In the genomic region with DNA sequence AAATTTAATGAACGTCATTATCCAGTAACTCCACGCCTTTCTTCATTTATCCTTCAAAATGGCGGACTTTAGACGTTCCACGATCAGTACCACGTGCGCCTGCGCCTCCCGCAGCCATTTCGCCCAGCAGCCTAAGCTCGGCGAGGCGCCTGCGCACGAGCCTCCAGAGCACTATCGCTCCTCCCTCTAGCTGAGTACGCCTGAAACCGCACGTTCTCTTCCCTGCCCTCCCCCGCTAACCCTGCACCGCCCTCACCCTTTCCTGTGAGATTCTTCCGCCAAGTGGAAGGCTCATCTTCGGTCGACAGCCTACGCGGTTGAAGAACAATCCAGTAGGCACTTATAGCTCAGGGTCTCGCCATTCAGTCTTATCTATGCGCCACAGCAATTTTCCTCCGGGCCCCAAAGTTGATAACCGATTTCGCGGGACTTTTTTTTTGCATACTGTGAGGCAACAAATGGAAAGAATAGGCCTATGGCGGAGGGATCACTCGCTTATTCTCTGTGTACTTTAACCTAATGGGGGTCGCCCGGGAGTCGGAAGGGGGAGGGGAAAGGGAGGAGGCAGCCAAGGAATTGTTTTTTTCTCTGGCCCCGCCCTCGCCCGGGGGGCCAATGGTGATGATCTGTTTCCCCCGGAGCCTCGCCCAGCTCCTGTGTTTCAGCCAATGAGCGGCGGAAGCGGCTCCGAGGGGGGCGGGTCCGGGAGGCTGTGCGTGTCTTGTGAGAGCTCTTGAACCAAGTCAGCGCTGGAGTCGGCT, we compare ENCODE assay signal across 1 cellular context.
TF ChIP-seq lines count a peak whose summit lies in the region.

A gene with protein sequence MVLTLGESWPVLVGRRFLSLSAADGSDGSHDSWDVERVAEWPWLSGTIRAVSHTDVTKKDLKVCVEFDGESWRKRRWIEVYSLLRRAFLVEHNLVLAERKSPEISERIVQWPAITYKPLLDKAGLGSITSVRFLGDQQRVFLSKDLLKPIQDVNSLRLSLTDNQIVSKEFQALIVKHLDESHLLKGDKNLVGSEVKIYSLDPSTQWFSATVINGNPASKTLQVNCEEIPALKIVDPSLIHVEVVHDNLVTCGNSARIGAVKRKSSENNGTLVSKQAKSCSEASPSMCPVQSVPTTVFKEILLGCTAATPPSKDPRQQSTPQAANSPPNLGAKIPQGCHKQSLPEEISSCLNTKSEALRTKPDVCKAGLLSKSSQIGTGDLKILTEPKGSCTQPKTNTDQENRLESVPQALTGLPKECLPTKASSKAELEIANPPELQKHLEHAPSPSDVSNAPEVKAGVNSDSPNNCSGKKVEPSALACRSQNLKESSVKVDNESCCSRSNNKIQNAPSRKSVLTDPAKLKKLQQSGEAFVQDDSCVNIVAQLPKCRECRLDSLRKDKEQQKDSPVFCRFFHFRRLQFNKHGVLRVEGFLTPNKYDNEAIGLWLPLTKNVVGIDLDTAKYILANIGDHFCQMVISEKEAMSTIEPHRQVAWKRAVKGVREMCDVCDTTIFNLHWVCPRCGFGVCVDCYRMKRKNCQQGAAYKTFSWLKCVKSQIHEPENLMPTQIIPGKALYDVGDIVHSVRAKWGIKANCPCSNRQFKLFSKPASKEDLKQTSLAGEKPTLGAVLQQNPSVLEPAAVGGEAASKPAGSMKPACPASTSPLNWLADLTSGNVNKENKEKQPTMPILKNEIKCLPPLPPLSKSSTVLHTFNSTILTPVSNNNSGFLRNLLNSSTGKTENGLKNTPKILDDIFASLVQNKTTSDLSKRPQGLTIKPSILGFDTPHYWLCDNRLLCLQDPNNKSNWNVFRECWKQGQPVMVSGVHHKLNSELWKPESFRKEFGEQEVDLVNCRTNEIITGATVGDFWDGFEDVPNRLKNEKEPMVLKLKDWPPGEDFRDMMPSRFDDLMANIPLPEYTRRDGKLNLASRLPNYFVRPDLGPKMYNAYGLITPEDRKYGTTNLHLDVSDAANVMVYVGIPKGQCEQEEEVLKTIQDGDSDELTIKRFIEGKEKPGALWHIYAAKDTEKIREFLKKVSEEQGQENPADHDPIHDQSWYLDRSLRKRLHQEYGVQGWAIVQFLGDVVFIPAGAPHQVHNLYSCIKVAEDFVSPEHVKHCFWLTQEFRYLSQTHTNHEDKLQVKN (N-terminal part only) (plus strand): TSS at position 741 of the 761 bp plus-strand sequence. CDS start 677 bp downstream, outside the sequence.

TF ChIP-seq in K562, 482 proteins besides CTCF, POLR2A, EP300 and RAD21 (continued from another document and continues in another):
- TF ChIP-seq, protein P1, sequence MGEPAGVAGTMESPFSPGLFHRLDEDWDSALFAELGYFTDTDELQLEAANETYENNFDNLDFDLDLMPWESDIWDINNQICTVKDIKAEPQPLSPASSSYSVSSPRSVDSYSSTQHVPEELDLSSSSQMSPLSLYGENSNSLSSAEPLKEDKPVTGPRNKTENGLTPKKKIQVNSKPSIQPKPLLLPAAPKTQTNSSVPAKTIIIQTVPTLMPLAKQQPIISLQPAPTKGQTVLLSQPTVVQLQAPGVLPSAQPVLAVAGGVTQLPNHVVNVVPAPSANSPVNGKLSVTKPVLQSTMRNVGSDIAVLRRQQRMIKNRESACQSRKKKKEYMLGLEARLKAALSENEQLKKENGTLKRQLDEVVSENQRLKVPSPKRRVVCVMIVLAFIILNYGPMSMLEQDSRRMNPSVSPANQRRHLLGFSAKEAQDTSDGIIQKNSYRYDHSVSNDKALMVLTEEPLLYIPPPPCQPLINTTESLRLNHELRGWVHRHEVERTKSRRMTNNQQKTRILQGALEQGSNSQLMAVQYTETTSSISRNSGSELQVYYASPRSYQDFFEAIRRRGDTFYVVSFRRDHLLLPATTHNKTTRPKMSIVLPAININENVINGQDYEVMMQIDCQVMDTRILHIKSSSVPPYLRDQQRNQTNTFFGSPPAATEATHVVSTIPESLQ (CRISPR knock-in tag; IDR thresholded peaks at IDR 0.05) = peak; percentile 98
- TF ChIP-seq E2F8 (IDR thresholded peaks at IDR 0.05; ENCODE audit: low read depth, partially characterized antibody) (peak; percentile 87), NEUROD1 (IDR thresholded peaks at IDR 0.05; ENCODE audit: borderline replicate concordance, low read depth, low read length, partially characterized antibody) (no peak), TBP (optimal IDR thresholded peaks at IDR 0.05; ENCODE audit: low read depth, low read length) (peak; percentile 81), FOXA3 (CRISPR knock-in tag; conservative IDR thresholded peaks at IDR 0.05 in 1 of 2, IDR thresholded peaks at IDR 0.05 in 1 of 2) (peak; percentile 66 to 78; a peak in 3 of 4 replicates), RBM34 (IDR thresholded peaks at IDR 0.05; ENCODE audit: borderline replicate concordance, insufficient read depth, low read length) (no peak), JUNB (CRISPR knock-in tag; conservative IDR thresholded peaks at IDR 0.05) (0 out of 2 replicates have a peak, but pooled peaks have one; percentile 18), POLR2H (tag; IDR thresholded peaks at IDR 0.05; ENCODE audit: low read depth) (no peak), ZNF609 (CRISPR knock-in tag; IDR thresholded peaks at IDR 0.05; ENCODE audit: borderline replicate concordance) (no peak), THRA (IDR thresholded peaks at IDR 0.05) (no peak)
- TF ChIP-seq, protein P2, sequence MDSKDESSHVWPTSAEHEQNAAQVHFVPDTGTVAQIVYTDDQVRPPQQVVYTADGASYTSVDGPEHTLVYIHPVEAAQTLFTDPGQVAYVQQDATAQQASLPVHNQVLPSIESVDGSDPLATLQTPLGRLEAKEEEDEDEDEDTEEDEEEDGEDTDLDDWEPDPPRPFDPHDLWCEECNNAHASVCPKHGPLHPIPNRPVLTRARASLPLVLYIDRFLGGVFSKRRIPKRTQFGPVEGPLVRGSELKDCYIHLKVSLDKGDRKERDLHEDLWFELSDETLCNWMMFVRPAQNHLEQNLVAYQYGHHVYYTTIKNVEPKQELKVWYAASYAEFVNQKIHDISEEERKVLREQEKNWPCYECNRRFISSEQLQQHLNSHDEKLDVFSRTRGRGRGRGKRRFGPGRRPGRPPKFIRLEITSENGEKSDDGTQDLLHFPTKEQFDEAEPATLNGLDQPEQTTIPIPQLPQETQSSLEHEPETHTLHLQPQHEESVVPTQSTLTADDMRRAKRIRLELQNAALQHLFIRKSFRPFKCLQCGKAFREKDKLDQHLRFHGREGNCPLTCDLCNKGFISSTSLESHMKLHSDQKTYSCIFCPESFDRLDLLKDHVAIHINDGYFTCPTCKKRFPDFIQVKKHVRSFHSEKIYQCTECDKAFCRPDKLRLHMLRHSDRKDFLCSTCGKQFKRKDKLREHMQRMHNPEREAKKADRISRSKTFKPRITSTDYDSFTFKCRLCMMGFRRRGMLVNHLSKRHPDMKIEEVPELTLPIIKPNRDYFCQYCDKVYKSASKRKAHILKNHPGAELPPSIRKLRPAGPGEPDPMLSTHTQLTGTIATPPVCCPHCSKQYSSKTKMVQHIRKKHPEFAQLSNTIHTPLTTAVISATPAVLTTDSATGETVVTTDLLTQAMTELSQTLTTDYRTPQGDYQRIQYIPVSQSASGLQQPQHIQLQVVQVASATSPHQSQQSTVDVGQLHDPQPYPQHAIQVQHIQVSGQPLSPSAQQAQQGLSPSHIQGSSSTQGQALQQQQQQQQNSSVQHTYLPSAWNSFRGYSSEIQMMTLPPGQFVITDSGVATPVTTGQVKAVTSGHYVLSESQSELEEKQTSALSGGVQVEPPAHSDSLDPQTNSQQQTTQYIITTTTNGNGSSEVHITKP (IDR thresholded peaks at IDR 0.05; ENCODE audit: partially characterized antibody) = peak; percentile 60
